ENCODE assay signal across 11 cellular contexts in the genomic region with DNA sequence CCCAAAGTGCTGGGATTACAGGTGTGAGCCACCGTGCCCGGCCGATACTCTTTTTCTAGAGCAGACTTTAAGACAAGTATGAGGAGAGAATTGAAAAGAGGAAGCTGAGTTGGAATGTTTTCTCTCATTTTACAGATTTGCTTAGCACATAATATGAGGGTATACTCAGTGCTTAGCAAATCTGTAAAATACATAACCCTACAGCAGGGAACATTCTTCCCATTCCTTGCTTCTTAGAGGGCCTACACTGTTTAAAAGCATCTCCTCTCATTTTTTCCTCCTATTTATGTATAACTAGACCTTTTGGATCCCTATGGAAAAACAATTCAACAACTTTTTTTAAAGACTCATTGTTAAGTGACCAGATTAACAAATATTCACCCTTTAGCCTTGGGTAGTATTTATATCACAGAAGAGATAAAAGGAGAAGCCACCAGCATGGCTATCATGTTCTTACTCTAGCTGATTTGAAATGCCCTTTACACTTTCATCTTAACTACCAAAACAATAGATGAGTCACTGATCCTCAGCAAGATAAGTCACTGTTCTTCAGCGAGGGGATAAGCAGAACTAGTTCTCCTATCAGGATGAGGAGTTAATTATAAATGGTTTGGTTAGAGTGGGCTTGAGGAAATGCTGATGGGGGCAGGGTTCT. TPM values are rescaled to one million over a fixed set of nuclear protein-coding genes. Genes with fewer than 3 reads are reported as not detected.
A peak's percentile ranks its signal among the peaks of the same experiment; 100 is the strongest.
DNase-seq lines count a peak whose midpoint lies in the region; ATAC-seq, FAIRE-seq and TF ChIP-seq lines count a peak whose summit lies in the region.
"Had no signal": no experiment of that assay in that cellular context is flagged by ENCODE, and none has a peak within 500 bp of the region (broad histone marks: within the 10 kb centered on the region; RNA-seq: fewer than 3 reads in every experiment).

No MANE protein-coding gene starts in this region.

- 0 out of 3 replicates have a peak, but pooled peaks cover 3% of the 10 kb centered on the region for H3K9me3 ChIP-seq in A549
- no peaks in the 10 kb centered on the region for H3K9me3 ChIP-seq in hepatocyte (ENCODE audit: low read depth)

- H3K36me3 ChIP-seq in hepatocyte (replicated peaks; ENCODE audit: insufficient read depth, low read depth) = no peaks in the 10 kb centered on the region

- WGBS in A549 (ENCODE audit: missing lambda C conversion rate) = 40% methylated on average over 4 of the region's 4 CpGs
- 54% methylated on average over 4 of the region's 4 CpGs for WGBS in hepatocyte (ENCODE audit: low lambda C conversion rate, missing lambda C conversion rate)

- FAIRE-seq in A549 (lab: Jason Lieb, UNC) = no peak

- H3K27ac ChIP-seq in A549 = peak overlapping the region; percentile 30 to 62; a peak in 4 of 6 replicates
- H3K27ac ChIP-seq in hepatocyte = peak overlapping the region; percentile 62

- H3K4me1 Mint-ChIP-seq in HFFc6 (ENCODE audit: low read depth) = peaks cover 26% of the 10 kb centered on the region
- peaks cover 0 to 11% (median 9%) of the 10 kb centered on the region in 3 donors for H3K4me1 Mint-ChIP-seq in T-cell

- TF ChIP-seq RAD21 in A549 (conservative IDR thresholded peaks at IDR 0.05 in 1 of 2, IDR thresholded peaks at IDR 0.05 in 1 of 2) = no peak

- TF ChIP-seq EP300 in A549 (IDR thresholded peaks at IDR 0.05) = no peak

- POLR2A ChIA-PET in A549 (lab: Yijun Ruan, JAX) = no interaction called here
- POLR2A ChIA-PET in T-cell (lab: Charles Lee) = no interaction called here

- no peaks in the 10 kb centered on the region for H3K27me3 ChIP-seq in hepatocyte

- H3K27me3 Mint-ChIP-seq in HFFc6 (ENCODE audit: insufficient read depth) (no peaks in the 10 kb centered on the region; the same call in 1 of the 2 replicates), T-cell (no peaks in the 10 kb centered on the region)
- H3K27me3 Mint-ChIP-seq: activated naive CD4-positive, alpha-beta T cell treated with anti-CD3 and anti-CD28 coated beads, Interleukin-2, amount 50 U/mL, for 24 hours; naive B cell had no signal

- no peak for TF ChIP-seq POLR2A in A549 (IDR thresholded peaks at IDR 0.05; ENCODE audit: low read length)

- H3K4me3 ChIP-seq in A549 = no peak overlapping the region
- no peak overlapping the region for H3K4me3 ChIP-seq in hepatocyte

- H3K9me3 Mint-ChIP-seq in HFFc6 (no peaks in the 10 kb centered on the region), T-cell (no peaks in the 10 kb centered on the region)
- H3K9me3 Mint-ChIP-seq: activated naive CD4-positive, alpha-beta T cell treated with anti-CD3 and anti-CD28 coated beads, Interleukin-2, amount 50 U/mL, for 24 hours; naive B cell had no signal

- no peaks in the 10 kb centered on the region for H3K9me2 ChIP-seq in hepatocyte (replicated peaks; ENCODE audit: insufficient read depth)

- peak overlapping the region; percentile 51 for H3K4me2 ChIP-seq in A549
- peak overlapping the region; percentile 1 for H3K4me2 ChIP-seq in hepatocyte

- TF ChIP-seq CTCF in A549 (IDR thresholded peaks at IDR 0.05) (no peak), HFFc6 (IDR thresholded peaks at IDR 0.05) (no peak), hepatocyte (IDR thresholded peaks at IDR 0.05; ENCODE audit: poor library complexity) (no peak)

- CTCF ChIA-PET in A549 (lab: Yijun Ruan, JAX) = interaction anchor here (0.5 to 3.1 kb wide), 5 partner anchors 8 to 220 kb away, joined by 3 to 11 read pairs (median 3); partner anchors contain the start of gene ANO6
- CTCF ChIA-PET in T-cell (lab: Charles Lee) = interaction anchor here in 1 of 2 donors (1.0 kb wide), 1 partner anchor 308 kb away, joined by 3 read pairs; no protein-coding TSS in a partner anchor

- ATAC-seq in A549 = peak; percentile 88 to 94
- ATAC-seq in T-cell (replicated peaks in 1 of 4) = peak in 3 of 4 experiments; percentile 66 to 91 (median 77)
- no peak for ATAC-seq in GM21447 (IDR thresholded peaks at IDR 0.05; ENCODE audit: unreplicated experiment)

- H3K4me1 ChIP-seq in A549 = peaks cover 25% of the 10 kb centered on the region
- peaks cover 6% of the 10 kb centered on the region for H3K4me1 ChIP-seq in hepatocyte (ENCODE audit: insufficient read depth)

- H3K36me3 Mint-ChIP-seq in HFFc6 (ENCODE audit: low read depth) = peaks cover 5% of the 10 kb centered on the region; the same call in 1 of the 2 replicates
- peaks cover 21% of the 10 kb centered on the region for H3K36me3 Mint-ChIP-seq in T-cell

- H3K79me2 ChIP-seq in hepatocyte = no peaks in the 10 kb centered on the region

- H3K4me3 Mint-ChIP-seq in HFFc6 (peak overlapping the region; percentile 26), T-cell (no peak overlapping the region)
- H3K4me3 Mint-ChIP-seq: activated naive CD4-positive, alpha-beta T cell treated with anti-CD3 and anti-CD28 coated beads, Interleukin-2, amount 50 U/mL, for 24 hours; naive B cell had no signal

- H3K27ac Mint-ChIP-seq in HFFc6 (peak overlapping the region; percentile 60), T-cell (peak overlapping the region; percentile 44)
- H3K27ac Mint-ChIP-seq: activated naive CD4-positive, alpha-beta T cell treated with anti-CD3 and anti-CD28 coated beads, Interleukin-2, amount 50 U/mL, for 24 hours had no signal

- H2AFZ ChIP-seq in hepatocyte = no peak overlapping the region

- peak; percentile 62 to 69 for DNase-seq in A549 (ENCODE audit: low read depth in 1 of 2, low spot score in 1 of 2)
- peak; percentile 80 for DNase-seq in HFFc6
- DNase-seq in T-cell = no peak
- peak; percentile 27 for DNase-seq in hepatocyte (ENCODE audit: low spot score)
- DNase-seq in HuH-7.5 (ENCODE audit: low spot score) = no peak
- DNase-seq in NCI-H2196 (lab: John Stamatoyannopoulos, UW; ENCODE audit: unreplicated experiment) = no peak
- DNase-seq in stimulated activated CD4-positive, alpha-beta T cell treated with anti-CD3 and anti-CD28 coated beads, Interleukin-4, amount 100 ng/mL, for 1 hour = no peak
- DNase-seq: DMS 273 treated with DMSO at 0.1 percent for 48 hours, naive B cell had no signal

- H4K20me1 ChIP-seq in hepatocyte (ENCODE audit: insufficient read depth, poor library complexity, severe bottlenecking) = no peaks in the 10 kb centered on the region

TF ChIP-seq in A549, 52 proteins besides CTCF, POLR2A, EP300 and RAD21:
- TF ChIP-seq GATA3 (IDR thresholded peaks at IDR 0.05; ENCODE audit: borderline replicate concordance) (peak; percentile 92), JUNB (IDR thresholded peaks at IDR 0.05) (peak; percentile 59; the same call in 1 of the 2 replicates), KDM1A (IDR thresholded peaks at IDR 0.05; ENCODE audit: low read depth) (no peak), FOSL2 (IDR thresholded peaks at IDR 0.05) (peak; percentile 52; the same call in 1 of the 2 replicates), FOSL2 (CRISPR knock-in tag; IDR thresholded peaks at IDR 0.05) (peak; percentile 89), MAX (IDR thresholded peaks at IDR 0.05) (0 out of 2 replicates have a peak, but pooled peaks have one; percentile 15), MYC (IDR thresholded peaks at IDR 0.05; ENCODE audit: borderline replicate concordance, low read length) (no peak)

RNA-seq across cellular contexts. Expression of gene ANO6, which starts 23.7 kb away (rescaled TPM):
- 80.0 and 85.4 TPM in 2 replicates for polyA plus RNA-seq in A549 (2011; rRNA removed)
- polyA plus RNA-seq in A549 (2012; cell fraction: cytosol; rRNA removed) = 17.1 and 21.2 TPM in 2 replicates
- polyA plus RNA-seq in A549 (2012; cell fraction: nucleus; rRNA removed) = 11.7 and 18.0 TPM in 2 replicates
- polyA plus RNA-seq in A549 (2017; fragmentation: RNase III; extraction: RNeasy Plus Mini Kit Qiagen cat#74134 plus additional on column Dnase treatment) = 39.5 to 48.3 TPM (median 41.7 TPM) in 3 replicates
- 61.3 and 62.3 TPM in 2 replicates for polyA minus RNA-seq in A549 (2011; rRNA and poly(A)+ RNA removed)
- total RNA-seq in HFFc6 (2021; fragmentation: NEBNext Ultra II Directional; extraction: Animal tissue kit (Norgen Biotek cat#: 25700)) = 10 to 100 TPM; 44.4 to 58.6 (median 53.3) TPM
- total RNA-seq in T-cell = 10 to 100 TPM; 17.9 to 22.5 (median 20.3) TPM
- total RNA-seq in hepatocyte = 80.0 and 82.2 TPM in 2 replicates
- 45.7 and 50.4 TPM in 2 replicates for polyA plus RNA-seq in hepatocyte

Comparison
In these comparisons a context has a peak if more than half of its experiments do, and no peak if none do; other contexts are left out.
1. DNase-seq: peak in A549 (2 of 2), HFFc6 (single experiment) and hepatocyte (single experiment); none in T-cell (0 of 34), HuH-7.5 (single experiment), NCI-H2196 (single experiment) and stimulated activated CD4-positive, alpha-beta T cell treated with anti-CD3 and anti-CD28 coated beads, Interleukin-4, amount 100 ng/mL, for 1 hour (single experiment).